ENCODE assay signal across 1 cellular context in the genomic region with DNA sequence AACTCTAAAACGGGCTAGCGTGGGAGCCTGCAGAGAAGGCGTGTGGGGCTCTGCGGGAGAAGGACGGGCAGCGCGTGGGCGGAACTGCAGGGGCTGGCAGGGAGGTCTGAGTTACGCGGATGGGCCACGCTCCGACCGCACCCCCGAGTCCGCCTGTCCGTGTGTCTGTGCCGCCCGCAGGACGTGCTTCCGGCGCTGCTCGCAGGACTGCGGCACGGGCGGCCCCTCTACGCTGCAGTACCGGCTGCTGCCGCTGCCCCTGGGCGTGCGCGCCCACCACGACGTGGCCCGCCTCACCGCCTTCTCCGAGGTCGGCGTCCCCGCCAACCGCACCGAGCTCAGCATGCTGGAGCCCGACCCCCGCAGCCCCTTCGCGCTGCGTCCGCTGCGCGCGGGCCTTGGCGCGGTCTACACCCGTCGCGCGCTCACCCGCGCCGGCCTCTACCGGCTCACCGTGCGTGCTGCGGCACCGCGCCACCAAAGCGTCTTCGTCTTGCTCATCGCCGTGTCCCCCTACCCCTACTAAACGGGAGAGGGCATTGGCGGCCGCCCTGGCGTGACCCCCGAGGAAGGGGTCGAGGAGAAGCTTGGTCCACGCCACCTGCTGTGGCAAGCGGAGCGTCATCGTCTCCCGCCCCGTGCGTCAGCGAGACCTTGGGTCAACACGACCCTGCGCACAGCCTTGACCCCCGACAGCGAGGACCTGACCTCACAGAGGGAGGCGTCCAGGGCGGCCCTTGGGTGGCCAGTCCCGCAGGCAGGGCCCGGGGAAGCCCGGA.
TF ChIP-seq lines count a peak whose summit lies in the region.

No MANE protein-coding gene starts in this region.

TF ChIP-seq in HepG2, 621 proteins besides CTCF, POLR2A, EP300 and RAD21 (continued from another document and continues in another):
- TF ChIP-seq, protein P1, sequence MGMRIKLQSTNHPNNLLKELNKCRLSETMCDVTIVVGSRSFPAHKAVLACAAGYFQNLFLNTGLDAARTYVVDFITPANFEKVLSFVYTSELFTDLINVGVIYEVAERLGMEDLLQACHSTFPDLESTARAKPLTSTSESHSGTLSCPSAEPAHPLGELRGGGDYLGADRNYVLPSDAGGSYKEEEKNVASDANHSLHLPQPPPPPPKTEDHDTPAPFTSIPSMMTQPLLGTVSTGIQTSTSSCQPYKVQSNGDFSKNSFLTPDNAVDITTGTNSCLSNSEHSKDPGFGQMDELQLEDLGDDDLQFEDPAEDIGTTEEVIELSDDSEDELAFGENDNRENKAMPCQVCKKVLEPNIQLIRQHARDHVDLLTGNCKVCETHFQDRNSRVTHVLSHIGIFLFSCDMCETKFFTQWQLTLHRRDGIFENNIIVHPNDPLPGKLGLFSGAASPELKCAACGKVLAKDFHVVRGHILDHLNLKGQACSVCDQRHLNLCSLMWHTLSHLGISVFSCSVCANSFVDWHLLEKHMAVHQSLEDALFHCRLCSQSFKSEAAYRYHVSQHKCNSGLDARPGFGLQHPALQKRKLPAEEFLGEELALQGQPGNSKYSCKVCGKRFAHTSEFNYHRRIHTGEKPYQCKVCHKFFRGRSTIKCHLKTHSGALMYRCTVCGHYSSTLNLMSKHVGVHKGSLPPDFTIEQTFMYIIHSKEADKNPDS (CRISPR knock-in tag; IDR thresholded peaks at IDR 0.05): peak; percentile 72; the same call in 1 of the 2 replicates
- TF ChIP-seq SMAD3 (CRISPR knock-in tag; IDR thresholded peaks at IDR 0.05) (no peak), ZNF605 (CRISPR knock-in tag; IDR thresholded peaks at IDR 0.05) (peak; percentile 31; the same call in 1 of the 2 replicates), ZNF253 (CRISPR knock-in tag; IDR thresholded peaks at IDR 0.05; ENCODE audit: borderline replicate concordance) (peak; percentile 72), LCORL (IDR thresholded peaks at IDR 0.05) (no peak), LCORL (CRISPR knock-in tag; IDR thresholded peaks at IDR 0.05) (peak; percentile 66), ZNF607 (CRISPR knock-in tag; IDR thresholded peaks at IDR 0.05; ENCODE audit: borderline replicate concordance) (0 out of 2 replicates have a peak, but pooled peaks have one; percentile 77), FOXA1 (IDR thresholded peaks at IDR 0.05) (no peak), FOXA1 (CRISPR knock-in tag; IDR thresholded peaks at IDR 0.05) (peak; percentile 82), ZNF121 (CRISPR knock-in tag; IDR thresholded peaks at IDR 0.05) (peak; percentile 32; the same call in 1 of the 2 replicates), HNF4A (CRISPR knock-in tag; IDR thresholded peaks at IDR 0.05) (peak; percentile 66), NCOR1 (IDR thresholded peaks at IDR 0.05; ENCODE audit: borderline replicate concordance, low read length) (0 out of 2 replicates have a peak, but pooled peaks have one; percentile 26), ZNF775 (CRISPR knock-in tag; IDR thresholded peaks at IDR 0.05; ENCODE audit: borderline replicate concordance) (no peak), ZNF143 (CRISPR knock-in tag; IDR thresholded peaks at IDR 0.05) (no peak), NFE2L1 (CRISPR knock-in tag; IDR thresholded peaks at IDR 0.05; ENCODE audit: borderline replicate concordance) (no peak), ZNF263 (CRISPR knock-in tag; IDR thresholded peaks at IDR 0.05) (peak; percentile 51; the same call in 1 of the 2 replicates), ZNF343 (CRISPR knock-in tag; IDR thresholded peaks at IDR 0.05) (peak; percentile 86), ZBTB20 (CRISPR knock-in tag; IDR thresholded peaks at IDR 0.05; ENCODE audit: borderline replicate concordance, low read depth) (no peak), SP140L (CRISPR knock-in tag; IDR thresholded peaks at IDR 0.05; ENCODE audit: borderline replicate concordance) (no peak), SALL2 (CRISPR knock-in tag; IDR thresholded peaks at IDR 0.05) (peak; percentile 57; the same call in 1 of the 2 replicates), ZNF720 (CRISPR knock-in tag; IDR thresholded peaks at IDR 0.05) (no peak), ZNF567 (CRISPR knock-in tag; IDR thresholded peaks at IDR 0.05; ENCODE audit: borderline replicate concordance) (0 out of 2 replicates have a peak, but pooled peaks have one; percentile 23), ZNF558 (CRISPR knock-in tag; IDR thresholded peaks at IDR 0.05; ENCODE audit: borderline replicate concordance) (peak; percentile 55; the same call in 1 of the 2 replicates), RARA (CRISPR knock-in tag; IDR thresholded peaks at IDR 0.05) (peak; percentile 84), FOXA3 (CRISPR knock-in tag; IDR thresholded peaks at IDR 0.05) (peak; percentile 72), ZNF460 (CRISPR knock-in tag; IDR thresholded peaks at IDR 0.05; ENCODE audit: borderline replicate concordance) (no peak), ZFP1 (CRISPR knock-in tag; IDR thresholded peaks at IDR 0.05) (no peak), KDM5A (IDR thresholded peaks at IDR 0.05; ENCODE audit: borderline replicate concordance, low read length) (no peak), ATF1 (CRISPR knock-in tag; IDR thresholded peaks at IDR 0.05) (no peak)
- TF ChIP-seq, protein P2, sequence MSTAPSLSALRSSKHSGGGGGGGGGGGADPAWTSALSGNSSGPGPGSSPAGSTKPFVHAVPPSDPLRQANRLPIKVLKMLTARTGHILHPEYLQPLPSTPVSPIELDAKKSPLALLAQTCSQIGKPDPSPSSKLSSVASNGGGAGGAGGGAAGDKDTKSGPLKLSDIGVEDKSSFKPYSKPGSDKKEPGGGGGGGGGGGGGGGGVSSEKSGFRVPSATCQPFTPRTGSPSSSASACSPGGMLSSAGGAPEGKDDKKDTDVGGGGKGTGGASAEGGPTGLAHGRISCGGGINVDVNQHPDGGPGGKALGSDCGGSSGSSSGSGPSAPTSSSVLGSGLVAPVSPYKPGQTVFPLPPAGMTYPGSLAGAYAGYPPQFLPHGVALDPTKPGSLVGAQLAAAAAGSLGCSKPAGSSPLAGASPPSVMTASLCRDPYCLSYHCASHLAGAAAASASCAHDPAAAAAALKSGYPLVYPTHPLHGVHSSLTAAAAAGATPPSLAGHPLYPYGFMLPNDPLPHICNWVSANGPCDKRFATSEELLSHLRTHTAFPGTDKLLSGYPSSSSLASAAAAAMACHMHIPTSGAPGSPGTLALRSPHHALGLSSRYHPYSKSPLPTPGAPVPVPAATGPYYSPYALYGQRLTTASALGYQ (CRISPR knock-in tag; IDR thresholded peaks at IDR 0.05): 0 out of 2 replicates have a peak, but pooled peaks have one; percentile 15
- TF ChIP-seq, protein P3, sequence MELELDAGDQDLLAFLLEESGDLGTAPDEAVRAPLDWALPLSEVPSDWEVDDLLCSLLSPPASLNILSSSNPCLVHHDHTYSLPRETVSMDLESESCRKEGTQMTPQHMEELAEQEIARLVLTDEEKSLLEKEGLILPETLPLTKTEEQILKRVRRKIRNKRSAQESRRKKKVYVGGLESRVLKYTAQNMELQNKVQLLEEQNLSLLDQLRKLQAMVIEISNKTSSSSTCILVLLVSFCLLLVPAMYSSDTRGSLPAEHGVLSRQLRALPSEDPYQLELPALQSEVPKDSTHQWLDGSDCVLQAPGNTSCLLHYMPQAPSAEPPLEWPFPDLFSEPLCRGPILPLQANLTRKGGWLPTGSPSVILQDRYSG (CRISPR knock-in tag; IDR thresholded peaks at IDR 0.05): 0 out of 2 replicates have a peak, but pooled peaks have one; percentile 16
- TF ChIP-seq, protein P4, sequence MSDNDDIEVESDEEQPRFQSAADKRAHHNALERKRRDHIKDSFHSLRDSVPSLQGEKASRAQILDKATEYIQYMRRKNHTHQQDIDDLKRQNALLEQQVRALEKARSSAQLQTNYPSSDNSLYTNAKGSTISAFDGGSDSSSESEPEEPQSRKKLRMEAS (IDR thresholded peaks at IDR 0.05): peak; percentile 95
- TF ChIP-seq, protein P5, sequence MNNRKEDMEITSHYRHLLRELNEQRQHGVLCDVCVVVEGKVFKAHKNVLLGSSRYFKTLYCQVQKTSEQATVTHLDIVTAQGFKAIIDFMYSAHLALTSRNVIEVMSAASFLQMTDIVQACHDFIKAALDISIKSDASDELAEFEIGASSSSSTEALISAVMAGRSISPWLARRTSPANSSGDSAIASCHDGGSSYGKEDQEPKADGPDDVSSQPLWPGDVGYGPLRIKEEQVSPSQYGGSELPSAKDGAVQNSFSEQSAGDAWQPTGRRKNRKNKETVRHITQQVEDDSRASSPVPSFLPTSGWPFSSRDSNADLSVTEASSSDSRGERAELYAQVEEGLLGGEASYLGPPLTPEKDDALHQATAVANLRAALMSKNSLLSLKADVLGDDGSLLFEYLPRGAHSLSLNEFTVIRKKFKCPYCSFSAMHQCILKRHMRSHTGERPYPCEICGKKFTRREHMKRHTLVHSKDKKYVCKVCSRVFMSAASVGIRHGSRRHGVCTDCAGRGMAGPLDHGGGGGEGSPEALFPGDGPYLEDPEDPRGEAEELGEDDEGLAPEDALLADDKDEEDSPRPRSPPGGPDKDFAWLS (CRISPR knock-in tag; IDR thresholded peaks at IDR 0.05; ENCODE audit: borderline replicate concordance): no peak; the same call in 1 of the 2 replicates
- TF ChIP-seq, protein P6, sequence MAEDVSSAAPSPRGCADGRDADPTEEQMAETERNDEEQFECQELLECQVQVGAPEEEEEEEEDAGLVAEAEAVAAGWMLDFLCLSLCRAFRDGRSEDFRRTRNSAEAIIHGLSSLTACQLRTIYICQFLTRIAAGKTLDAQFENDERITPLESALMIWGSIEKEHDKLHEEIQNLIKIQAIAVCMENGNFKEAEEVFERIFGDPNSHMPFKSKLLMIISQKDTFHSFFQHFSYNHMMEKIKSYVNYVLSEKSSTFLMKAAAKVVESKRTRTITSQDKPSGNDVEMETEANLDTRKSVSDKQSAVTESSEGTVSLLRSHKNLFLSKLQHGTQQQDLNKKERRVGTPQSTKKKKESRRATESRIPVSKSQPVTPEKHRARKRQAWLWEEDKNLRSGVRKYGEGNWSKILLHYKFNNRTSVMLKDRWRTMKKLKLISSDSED (CRISPR knock-in tag; IDR thresholded peaks at IDR 0.05): peak; percentile 89; the same call in 1 of the 2 replicates
- TF ChIP-seq, protein P7, sequence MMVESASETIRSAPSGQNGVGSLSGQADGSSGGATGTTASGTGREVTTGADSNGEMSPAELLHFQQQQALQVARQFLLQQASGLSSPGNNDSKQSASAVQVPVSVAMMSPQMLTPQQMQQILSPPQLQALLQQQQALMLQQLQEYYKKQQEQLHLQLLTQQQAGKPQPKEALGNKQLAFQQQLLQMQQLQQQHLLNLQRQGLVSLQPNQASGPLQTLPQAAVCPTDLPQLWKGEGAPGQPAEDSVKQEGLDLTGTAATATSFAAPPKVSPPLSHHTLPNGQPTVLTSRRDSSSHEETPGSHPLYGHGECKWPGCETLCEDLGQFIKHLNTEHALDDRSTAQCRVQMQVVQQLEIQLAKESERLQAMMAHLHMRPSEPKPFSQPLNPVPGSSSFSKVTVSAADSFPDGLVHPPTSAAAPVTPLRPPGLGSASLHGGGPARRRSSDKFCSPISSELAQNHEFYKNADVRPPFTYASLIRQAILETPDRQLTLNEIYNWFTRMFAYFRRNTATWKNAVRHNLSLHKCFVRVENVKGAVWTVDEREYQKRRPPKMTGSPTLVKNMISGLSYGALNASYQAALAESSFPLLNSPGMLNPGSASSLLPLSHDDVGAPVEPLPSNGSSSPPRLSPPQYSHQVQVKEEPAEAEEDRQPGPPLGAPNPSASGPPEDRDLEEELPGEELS (CRISPR knock-in tag; IDR thresholded peaks at IDR 0.05): no peak
- TF ChIP-seq, protein P8, sequence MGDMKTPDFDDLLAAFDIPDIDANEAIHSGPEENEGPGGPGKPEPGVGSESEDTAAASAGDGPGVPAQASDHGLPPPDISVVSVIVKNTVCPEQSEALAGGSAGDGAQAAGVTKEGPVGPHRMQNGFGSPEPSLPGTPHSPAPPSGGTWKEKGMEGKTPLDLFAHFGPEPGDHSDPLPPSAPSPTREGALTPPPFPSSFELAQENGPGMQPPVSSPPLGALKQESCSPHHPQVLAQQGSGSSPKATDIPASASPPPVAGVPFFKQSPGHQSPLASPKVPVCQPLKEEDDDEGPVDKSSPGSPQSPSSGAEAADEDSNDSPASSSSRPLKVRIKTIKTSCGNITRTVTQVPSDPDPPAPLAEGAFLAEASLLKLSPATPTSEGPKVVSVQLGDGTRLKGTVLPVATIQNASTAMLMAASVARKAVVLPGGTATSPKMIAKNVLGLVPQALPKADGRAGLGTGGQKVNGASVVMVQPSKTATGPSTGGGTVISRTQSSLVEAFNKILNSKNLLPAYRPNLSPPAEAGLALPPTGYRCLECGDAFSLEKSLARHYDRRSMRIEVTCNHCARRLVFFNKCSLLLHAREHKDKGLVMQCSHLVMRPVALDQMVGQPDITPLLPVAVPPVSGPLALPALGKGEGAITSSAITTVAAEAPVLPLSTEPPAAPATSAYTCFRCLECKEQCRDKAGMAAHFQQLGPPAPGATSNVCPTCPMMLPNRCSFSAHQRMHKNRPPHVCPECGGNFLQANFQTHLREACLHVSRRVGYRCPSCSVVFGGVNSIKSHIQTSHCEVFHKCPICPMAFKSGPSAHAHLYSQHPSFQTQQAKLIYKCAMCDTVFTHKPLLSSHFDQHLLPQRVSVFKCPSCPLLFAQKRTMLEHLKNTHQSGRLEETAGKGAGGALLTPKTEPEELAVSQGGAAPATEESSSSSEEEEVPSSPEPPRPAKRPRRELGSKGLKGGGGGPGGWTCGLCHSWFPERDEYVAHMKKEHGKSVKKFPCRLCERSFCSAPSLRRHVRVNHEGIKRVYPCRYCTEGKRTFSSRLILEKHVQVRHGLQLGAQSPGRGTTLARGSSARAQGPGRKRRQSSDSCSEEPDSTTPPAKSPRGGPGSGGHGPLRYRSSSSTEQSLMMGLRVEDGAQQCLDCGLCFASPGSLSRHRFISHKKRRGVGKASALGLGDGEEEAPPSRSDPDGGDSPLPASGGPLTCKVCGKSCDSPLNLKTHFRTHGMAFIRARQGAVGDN (CRISPR knock-in tag; IDR thresholded peaks at IDR 0.05): peak; percentile 96
- TF ChIP-seq, protein P9, sequence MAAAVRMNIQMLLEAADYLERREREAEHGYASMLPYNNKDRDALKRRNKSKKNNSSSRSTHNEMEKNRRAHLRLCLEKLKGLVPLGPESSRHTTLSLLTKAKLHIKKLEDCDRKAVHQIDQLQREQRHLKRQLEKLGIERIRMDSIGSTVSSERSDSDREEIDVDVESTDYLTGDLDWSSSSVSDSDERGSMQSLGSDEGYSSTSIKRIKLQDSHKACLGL (CRISPR knock-in tag; IDR thresholded peaks at IDR 0.05): no peak; the same call in 1 of the 2 replicates
- TF ChIP-seq, protein P10, sequence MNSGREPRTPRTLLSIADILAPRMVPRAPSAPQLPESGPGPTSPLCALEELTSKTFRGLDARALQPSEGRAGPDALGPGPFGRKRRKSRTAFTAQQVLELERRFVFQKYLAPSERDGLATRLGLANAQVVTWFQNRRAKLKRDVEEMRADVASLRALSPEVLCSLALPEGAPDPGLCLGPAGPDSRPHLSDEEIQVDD (CRISPR knock-in tag; IDR thresholded peaks at IDR 0.05; ENCODE audit: borderline replicate concordance): peak; percentile 91; the same call in 1 of the 2 replicates
- TF ChIP-seq, protein P11, sequence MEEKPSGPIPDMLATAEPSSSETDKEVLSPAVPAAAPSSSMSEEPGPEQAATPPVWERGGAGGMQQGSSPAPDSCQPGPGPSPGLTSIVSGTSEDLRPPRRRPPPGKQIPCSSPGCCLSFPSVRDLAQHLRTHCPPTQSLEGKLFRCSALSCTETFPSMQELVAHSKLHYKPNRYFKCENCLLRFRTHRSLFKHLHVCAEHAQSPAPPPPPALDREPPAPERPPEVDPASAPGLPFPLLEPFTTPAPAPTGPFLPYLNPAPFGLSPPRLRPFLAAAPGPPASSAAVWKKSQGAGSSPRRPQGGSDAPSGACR (CRISPR knock-in tag; IDR thresholded peaks at IDR 0.05): no peak
